ENCODE assay signal across 1 cellular context in genomic region chr2:73690372-73691088, GRCh38.
A peak's percentile ranks its signal among the peaks of the same experiment; 100 is the strongest.
TF ChIP-seq lines count a peak whose summit lies in the region.

No MANE protein-coding gene starts in this region.

TF ChIP-seq in K562, 482 proteins besides CTCF, POLR2A, EP300 and RAD21:
- TF ChIP-seq KLF16 (IDR thresholded peaks at IDR 0.05) (0 out of 2 replicates have a peak, but pooled peaks have one; percentile 5), SMC3 (conservative IDR thresholded peaks at IDR 0.05; ENCODE audit: insufficient read depth, low read depth, low read length) (0 out of 2 replicates have a peak, but pooled peaks have one; percentile 20)
